Comparison of ENCODE assay signal across 1 cellular context in the genomic region with DNA sequence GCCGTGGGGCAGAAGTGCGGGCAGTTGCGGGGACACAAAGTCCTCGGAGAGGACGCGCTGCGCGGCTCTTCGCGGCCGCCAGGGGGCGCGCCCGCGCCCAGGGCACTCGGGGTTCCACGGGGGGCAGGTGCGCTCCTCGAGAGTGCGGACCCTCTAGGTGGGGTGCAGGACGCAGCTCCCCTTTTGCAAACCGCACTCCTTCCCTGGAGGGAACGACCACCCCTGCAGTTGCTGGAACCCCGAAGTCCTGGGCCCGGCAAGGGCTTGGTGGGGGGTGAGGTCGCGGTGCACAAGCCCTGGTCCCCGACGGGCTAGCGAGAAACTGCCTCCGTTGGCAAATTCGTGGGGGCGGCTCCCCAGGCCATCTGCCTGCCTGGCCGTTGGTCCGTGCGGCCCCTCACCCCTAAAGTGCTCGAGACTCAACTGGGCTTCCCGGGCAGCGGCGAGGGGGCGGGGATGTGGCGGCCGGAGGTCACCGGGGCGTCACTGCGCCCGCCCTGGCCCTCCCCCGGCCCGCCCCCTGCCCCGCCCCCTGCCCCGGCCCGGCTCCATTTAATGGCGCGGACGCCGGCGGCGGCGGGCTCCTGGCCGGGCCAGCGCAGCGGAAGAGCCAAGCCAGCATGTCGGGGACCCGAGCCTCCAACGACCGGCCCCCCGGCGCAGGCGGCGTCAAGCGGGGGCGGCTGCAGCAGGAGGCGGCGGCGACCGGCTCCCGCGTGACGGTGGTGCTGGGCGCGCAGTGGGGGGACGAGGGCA.
TF ChIP-seq lines count a peak whose summit lies in the region.

Gene ADSS1 (plus strand): TSS at position 579 of the 756 bp plus-strand sequence. CDS start 42 bp downstream, at position 621.

TF ChIP-seq in HepG2, 621 proteins besides CTCF, POLR2A, EP300 and RAD21 (continued from another document and continues in another):
- no peak for TF ChIP-seq NAIF1 (CRISPR knock-in tag; IDR thresholded peaks at IDR 0.05; ENCODE audit: borderline replicate concordance)
- no peak for TF ChIP-seq ZUFSP (CRISPR knock-in tag; IDR thresholded peaks at IDR 0.05; ENCODE audit: borderline replicate concordance)
- TF ChIP-seq, protein P1, sequence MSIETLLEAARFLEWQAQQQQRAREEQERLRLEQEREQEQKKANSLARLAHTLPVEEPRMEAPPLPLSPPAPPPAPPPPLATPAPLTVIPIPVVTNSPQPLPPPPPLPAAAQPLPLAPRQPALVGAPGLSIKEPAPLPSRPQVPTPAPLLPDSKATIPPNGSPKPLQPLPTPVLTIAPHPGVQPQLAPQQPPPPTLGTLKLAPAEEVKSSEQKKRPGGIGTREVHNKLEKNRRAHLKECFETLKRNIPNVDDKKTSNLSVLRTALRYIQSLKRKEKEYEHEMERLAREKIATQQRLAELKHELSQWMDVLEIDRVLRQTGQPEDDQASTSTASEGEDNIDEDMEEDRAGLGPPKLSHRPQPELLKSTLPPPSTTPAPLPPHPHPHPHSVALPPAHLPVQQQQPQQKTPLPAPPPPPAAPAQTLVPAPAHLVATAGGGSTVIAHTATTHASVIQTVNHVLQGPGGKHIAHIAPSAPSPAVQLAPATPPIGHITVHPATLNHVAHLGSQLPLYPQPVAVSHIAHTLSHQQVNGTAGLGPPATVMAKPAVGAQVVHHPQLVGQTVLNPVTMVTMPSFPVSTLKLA (IDR thresholded peaks at IDR 0.05) = no peak
- TF ChIP-seq ZNF691 (CRISPR knock-in tag; IDR thresholded peaks at IDR 0.05; ENCODE audit: borderline replicate concordance, low read depth) = peak; percentile 5
- TF ChIP-seq RXRA (CRISPR knock-in tag; IDR thresholded peaks at IDR 0.05) = peak; percentile 48
- TF ChIP-seq GATA4 (IDR thresholded peaks at IDR 0.05; ENCODE audit: borderline replicate concordance, low read depth) = peak; percentile 51; the same call in 1 of the 2 replicates
- TF ChIP-seq, protein P2, sequence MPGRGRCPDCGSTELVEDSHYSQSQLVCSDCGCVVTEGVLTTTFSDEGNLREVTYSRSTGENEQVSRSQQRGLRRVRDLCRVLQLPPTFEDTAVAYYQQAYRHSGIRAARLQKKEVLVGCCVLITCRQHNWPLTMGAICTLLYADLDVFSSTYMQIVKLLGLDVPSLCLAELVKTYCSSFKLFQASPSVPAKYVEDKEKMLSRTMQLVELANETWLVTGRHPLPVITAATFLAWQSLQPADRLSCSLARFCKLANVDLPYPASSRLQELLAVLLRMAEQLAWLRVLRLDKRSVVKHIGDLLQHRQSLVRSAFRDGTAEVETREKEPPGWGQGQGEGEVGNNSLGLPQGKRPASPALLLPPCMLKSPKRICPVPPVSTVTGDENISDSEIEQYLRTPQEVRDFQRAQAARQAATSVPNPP (CRISPR knock-in tag; IDR thresholded peaks at IDR 0.05) = no peak
- TF ChIP-seq EED (CRISPR knock-in tag; IDR thresholded peaks at IDR 0.05) = no peak
- TF ChIP-seq MYC (CRISPR knock-in tag; IDR thresholded peaks at IDR 0.05; ENCODE audit: borderline replicate concordance) = peak; percentile 20; the same call in 1 of the 2 replicates
- TF ChIP-seq, protein P3, sequence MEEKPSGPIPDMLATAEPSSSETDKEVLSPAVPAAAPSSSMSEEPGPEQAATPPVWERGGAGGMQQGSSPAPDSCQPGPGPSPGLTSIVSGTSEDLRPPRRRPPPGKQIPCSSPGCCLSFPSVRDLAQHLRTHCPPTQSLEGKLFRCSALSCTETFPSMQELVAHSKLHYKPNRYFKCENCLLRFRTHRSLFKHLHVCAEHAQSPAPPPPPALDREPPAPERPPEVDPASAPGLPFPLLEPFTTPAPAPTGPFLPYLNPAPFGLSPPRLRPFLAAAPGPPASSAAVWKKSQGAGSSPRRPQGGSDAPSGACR (CRISPR knock-in tag; IDR thresholded peaks at IDR 0.05) = peak; percentile 70; the same call in 1 of the 2 replicates
- TF ChIP-seq ZNF687 (CRISPR knock-in tag; IDR thresholded peaks at IDR 0.05) = peak; percentile 80
- TF ChIP-seq, protein P4, sequence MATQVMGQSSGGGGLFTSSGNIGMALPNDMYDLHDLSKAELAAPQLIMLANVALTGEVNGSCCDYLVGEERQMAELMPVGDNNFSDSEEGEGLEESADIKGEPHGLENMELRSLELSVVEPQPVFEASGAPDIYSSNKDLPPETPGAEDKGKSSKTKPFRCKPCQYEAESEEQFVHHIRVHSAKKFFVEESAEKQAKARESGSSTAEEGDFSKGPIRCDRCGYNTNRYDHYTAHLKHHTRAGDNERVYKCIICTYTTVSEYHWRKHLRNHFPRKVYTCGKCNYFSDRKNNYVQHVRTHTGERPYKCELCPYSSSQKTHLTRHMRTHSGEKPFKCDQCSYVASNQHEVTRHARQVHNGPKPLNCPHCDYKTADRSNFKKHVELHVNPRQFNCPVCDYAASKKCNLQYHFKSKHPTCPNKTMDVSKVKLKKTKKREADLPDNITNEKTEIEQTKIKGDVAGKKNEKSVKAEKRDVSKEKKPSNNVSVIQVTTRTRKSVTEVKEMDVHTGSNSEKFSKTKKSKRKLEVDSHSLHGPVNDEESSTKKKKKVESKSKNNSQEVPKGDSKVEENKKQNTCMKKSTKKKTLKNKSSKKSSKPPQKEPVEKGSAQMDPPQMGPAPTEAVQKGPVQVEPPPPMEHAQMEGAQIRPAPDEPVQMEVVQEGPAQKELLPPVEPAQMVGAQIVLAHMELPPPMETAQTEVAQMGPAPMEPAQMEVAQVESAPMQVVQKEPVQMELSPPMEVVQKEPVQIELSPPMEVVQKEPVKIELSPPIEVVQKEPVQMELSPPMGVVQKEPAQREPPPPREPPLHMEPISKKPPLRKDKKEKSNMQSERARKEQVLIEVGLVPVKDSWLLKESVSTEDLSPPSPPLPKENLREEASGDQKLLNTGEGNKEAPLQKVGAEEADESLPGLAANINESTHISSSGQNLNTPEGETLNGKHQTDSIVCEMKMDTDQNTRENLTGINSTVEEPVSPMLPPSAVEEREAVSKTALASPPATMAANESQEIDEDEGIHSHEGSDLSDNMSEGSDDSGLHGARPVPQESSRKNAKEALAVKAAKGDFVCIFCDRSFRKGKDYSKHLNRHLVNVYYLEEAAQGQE (IDR thresholded peaks at IDR 0.05; ENCODE audit: borderline replicate concordance in 1 of 2, low read depth in 1 of 2, low read length in 2 of 2) = no peak
- 0 out of 2 replicates have a peak, but pooled peaks have one; percentile 80 for TF ChIP-seq ZNF713 (CRISPR knock-in tag; IDR thresholded peaks at IDR 0.05)
- 0 out of 2 replicates have a peak, but pooled peaks have one; percentile 6 for TF ChIP-seq FOSL2 (CRISPR knock-in tag; IDR thresholded peaks at IDR 0.05)
- TF ChIP-seq ZNF235 (CRISPR knock-in tag; IDR thresholded peaks at IDR 0.05; ENCODE audit: borderline replicate concordance) = no peak
- TF ChIP-seq ZNF33B (CRISPR knock-in tag; IDR thresholded peaks at IDR 0.05) = no peak
- TF ChIP-seq, protein P5, sequence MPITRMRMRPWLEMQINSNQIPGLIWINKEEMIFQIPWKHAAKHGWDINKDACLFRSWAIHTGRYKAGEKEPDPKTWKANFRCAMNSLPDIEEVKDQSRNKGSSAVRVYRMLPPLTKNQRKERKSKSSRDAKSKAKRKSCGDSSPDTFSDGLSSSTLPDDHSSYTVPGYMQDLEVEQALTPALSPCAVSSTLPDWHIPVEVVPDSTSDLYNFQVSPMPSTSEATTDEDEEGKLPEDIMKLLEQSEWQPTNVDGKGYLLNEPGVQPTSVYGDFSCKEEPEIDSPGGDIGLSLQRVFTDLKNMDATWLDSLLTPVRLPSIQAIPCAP (CRISPR knock-in tag; IDR thresholded peaks at IDR 0.05; ENCODE audit: low read depth) = no peak
- TF ChIP-seq GMEB1 (CRISPR knock-in tag; IDR thresholded peaks at IDR 0.05; ENCODE audit: borderline replicate concordance) = no peak; the same call in 1 of the 2 replicates
- TF ChIP-seq NFKB2 (CRISPR knock-in tag; IDR thresholded peaks at IDR 0.05; ENCODE audit: borderline replicate concordance) = no peak
- TF ChIP-seq CEBPG (CRISPR knock-in tag; IDR thresholded peaks at IDR 0.05) = no peak
- TF ChIP-seq, protein P6, sequence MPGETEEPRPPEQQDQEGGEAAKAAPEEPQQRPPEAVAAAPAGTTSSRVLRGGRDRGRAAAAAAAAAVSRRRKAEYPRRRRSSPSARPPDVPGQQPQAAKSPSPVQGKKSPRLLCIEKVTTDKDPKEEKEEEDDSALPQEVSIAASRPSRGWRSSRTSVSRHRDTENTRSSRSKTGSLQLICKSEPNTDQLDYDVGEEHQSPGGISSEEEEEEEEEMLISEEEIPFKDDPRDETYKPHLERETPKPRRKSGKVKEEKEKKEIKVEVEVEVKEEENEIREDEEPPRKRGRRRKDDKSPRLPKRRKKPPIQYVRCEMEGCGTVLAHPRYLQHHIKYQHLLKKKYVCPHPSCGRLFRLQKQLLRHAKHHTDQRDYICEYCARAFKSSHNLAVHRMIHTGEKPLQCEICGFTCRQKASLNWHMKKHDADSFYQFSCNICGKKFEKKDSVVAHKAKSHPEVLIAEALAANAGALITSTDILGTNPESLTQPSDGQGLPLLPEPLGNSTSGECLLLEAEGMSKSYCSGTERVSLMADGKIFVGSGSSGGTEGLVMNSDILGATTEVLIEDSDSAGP (CRISPR knock-in tag; IDR thresholded peaks at IDR 0.05; ENCODE audit: borderline replicate concordance) = peak; percentile 80; the same call in 1 of the 2 replicates
- TF ChIP-seq ZNF616 (CRISPR knock-in tag; IDR thresholded peaks at IDR 0.05; ENCODE audit: low read depth) = no peak
- TF ChIP-seq PRPF4 (IDR thresholded peaks at IDR 0.05; ENCODE audit: low read depth, low read length, poor library complexity, severe bottlenecking) = no peak
